Comparison of ENCODE assay signal across 1 cellular context in genomic region chr10:129528376-129528978, GRCh38.
A peak's percentile ranks its signal among the peaks of the same experiment; 100 is the strongest.
TF ChIP-seq lines count a peak whose summit lies in the region.

No MANE protein-coding gene starts in this region.

TF ChIP-seq in H1, 55 proteins besides CTCF, POLR2A, EP300 and RAD21:
- TF ChIP-seq KDM1A (IDR thresholded peaks at IDR 0.05; ENCODE audit: borderline replicate concordance, low read length), result peak; percentile 28; the same call in 1 of the 2 replicates
- no peak for TF ChIP-seq SIN3A (conservative IDR thresholded peaks at IDR 0.05 in 1 of 2, IDR thresholded peaks at IDR 0.05 in 1 of 2; ENCODE audit: low read depth in 1 of 2, low read length in 2 of 2)
